23 cellular contexts compared by ENCODE assay signal in genomic region chr10:85900060-85900459, GRCh38.
DNase-seq lines count a peak whose midpoint lies in the region; ATAC-seq and TF ChIP-seq lines count a peak whose summit lies in the region.
"Had no signal": no experiment of that assay in that cellular context is flagged by ENCODE, and none has a peak within 500 bp of the region (broad histone marks: within the 10 kb centered on the region; RNA-seq: fewer than 3 reads in every experiment).

No MANE protein-coding gene starts in this region.

- no peaks in the 10 kb centered on the region for H3K36me3 ChIP-seq in osteoblast (ENCODE audit: insufficient read depth, low read length)
- H3K36me3 ChIP-seq: BE2C; BLaER1 treated with 17β-estradiol and CSF1 and Interleukin-3, amounts not matched to agents 10 nM and 100 nM had no signal

- no peaks in the 10 kb centered on the region for H3K36me3 Mint-ChIP-seq in activated CD8-positive, alpha-beta memory T cell treated with anti-CD3 and anti-CD28 coated beads, Interleukin-2, amount 10 ng/mL, durations not matched to agents 7 days and 5 days
- H3K36me3 Mint-ChIP-seq: CD14-positive monocyte; CD8-positive, alpha-beta memory T cell had no signal

- no peaks in the 10 kb centered on the region for H3K9me3 ChIP-seq in osteoblast (ENCODE audit: low read depth, low read length)
- H3K9me3 ChIP-seq: A549; BE2C; BLaER1 treated with 17β-estradiol and CSF1 and Interleukin-3, amounts not matched to agents 10 nM and 100 nM had no signal

- no peaks in the 10 kb centered on the region for H3K4me1 ChIP-seq in osteoblast (ENCODE audit: insufficient read depth, low read length)
- H3K4me1 ChIP-seq: A549; BE2C; BLaER1 treated with 17β-estradiol and CSF1 and Interleukin-3, amounts not matched to agents 10 nM and 100 nM had no signal

- ATAC-seq in activated CD8-positive, alpha-beta memory T cell treated with anti-CD3 and anti-CD28 coated beads, Interleukin-2, amount 10 ng/mL, durations not matched to agents 7 days and 5 days = no peak
- ATAC-seq: A549, GM23338, HCT116 had no signal

- no peaks in the 10 kb centered on the region for H4K20me1 ChIP-seq in osteoblast (ENCODE audit: insufficient read depth, low read length)
- H4K20me1 ChIP-seq: BLaER1 treated with 17β-estradiol and CSF1 and Interleukin-3, amounts not matched to agents 10 nM and 100 nM had no signal

- CTCF ChIA-PET in activated CD8-positive, alpha-beta memory T cell treated with anti-CD3 and anti-CD28 coated beads, Interleukin-2, amount 10 ng/mL, durations not matched to agents 7 days and 5 days (lab: Charles Lee) = no interaction called here

- no peaks in the 10 kb centered on the region for H3K27me3 Mint-ChIP-seq in activated CD8-positive, alpha-beta memory T cell treated with anti-CD3 and anti-CD28 coated beads, Interleukin-2, amount 10 ng/mL, durations not matched to agents 7 days and 5 days

- H3K27ac Mint-ChIP-seq in activated CD8-positive, alpha-beta memory T cell treated with anti-CD3 and anti-CD28 coated beads, Interleukin-2, amount 10 ng/mL, durations not matched to agents 7 days and 5 days = no peak overlapping the region
- H3K27ac Mint-ChIP-seq: CD14-positive monocyte; CD4-positive, alpha-beta T cell; GM23338; H9 had no signal

- no peaks in the 10 kb centered on the region for H3K79me2 ChIP-seq in osteoblast (ENCODE audit: insufficient read depth, low read length)

- no peak overlapping the region for H3K4me2 ChIP-seq in osteoblast (ENCODE audit: insufficient read depth, low read length)
- H3K4me2 ChIP-seq: A549; BLaER1 treated with 17β-estradiol and CSF1 and Interleukin-3, amounts not matched to agents 10 nM and 100 nM; GM23338 had no signal

- H3K9me3 Mint-ChIP-seq in activated CD8-positive, alpha-beta memory T cell treated with anti-CD3 and anti-CD28 coated beads, Interleukin-2, amount 10 ng/mL, durations not matched to agents 7 days and 5 days (ENCODE audit: low read depth) = no peaks in the 10 kb centered on the region
- H3K9me3 Mint-ChIP-seq: CD4-positive, alpha-beta T cell had no signal

- no peak overlapping the region for H2AFZ ChIP-seq in osteoblast (ENCODE audit: low read length)
- H2AFZ ChIP-seq: GM23338 had no signal

- no peaks in the 10 kb centered on the region for H3K4me1 Mint-ChIP-seq in activated CD8-positive, alpha-beta memory T cell treated with anti-CD3 and anti-CD28 coated beads, Interleukin-2, amount 10 ng/mL, durations not matched to agents 7 days and 5 days
- H3K4me1 Mint-ChIP-seq: CD14-positive monocyte; CD8-positive, alpha-beta memory T cell; GM23338; H9 had no signal

- H3K4me3 Mint-ChIP-seq in activated CD8-positive, alpha-beta memory T cell treated with anti-CD3 and anti-CD28 coated beads, Interleukin-2, amount 10 ng/mL, durations not matched to agents 7 days and 5 days = no peak overlapping the region
- H3K4me3 Mint-ChIP-seq: CD14-positive monocyte; CD4-positive, alpha-beta T cell; CD8-positive, alpha-beta memory T cell; GM23338; H9 had no signal

- DNase-seq in NCI-H2081 (lab: John Stamatoyannopoulos, UW) (peak; percentile 29 to 33), NCI-H2081 treated with DMSO at 0.1 percent for 48 hours (lab: John Stamatoyannopoulos, UW) (no peak), COR-L47 (lab: John Stamatoyannopoulos, UW) (peak; percentile 3), NCI-H2227 treated with DMSO at 0.1 percent for 48 hours (lab: John Stamatoyannopoulos, UW) (peak; percentile 69), osteoblast (ENCODE audit: insufficient read length, low spot score, missing footprints) (peak; percentile 3), globus pallidus (ENCODE audit: low spot score) (no peak)
- DNase-seq in activated CD8-positive, alpha-beta memory T cell treated with anti-CD3 and anti-CD28 coated beads, Interleukin-2, amount 10 ng/mL, durations not matched to agents 7 days and 5 days = no peak
- DNase-seq: 8988T; ACHN; AML-193; BE2C; Calu3; CD4-positive, alpha-beta T cell; CD8-positive, alpha-beta memory T cell; DMS53; DMS79 treated with DMSO at 0.1 percent for 48 hours; GF-D8; H9 had no signal

- TF ChIP-seq CTCF in osteoblast (IDR thresholded peaks at IDR 0.05; ENCODE audit: extremely low read depth, low read depth, low read length) = no peak

- no peaks in the 10 kb centered on the region for H3K27me3 ChIP-seq in osteoblast (ENCODE audit: insufficient read depth, low read length)
- H3K27me3 ChIP-seq: BE2C; BLaER1 treated with 17β-estradiol and CSF1 and Interleukin-3, amounts not matched to agents 10 nM and 100 nM had no signal

- no peak overlapping the region for H3K4me3 ChIP-seq in osteoblast (ENCODE audit: insufficient read depth, low read length)
- H3K4me3 ChIP-seq: A549; BLaER1 treated with 17β-estradiol and CSF1 and Interleukin-3, amounts not matched to agents 10 nM and 100 nM; GM23338 had no signal

- no peak overlapping the region for H3K27ac ChIP-seq in osteoblast (ENCODE audit: low read depth, low read length)
- H3K27ac ChIP-seq: A549; BLaER1 treated with 17β-estradiol and CSF1 and Interleukin-3, amounts not matched to agents 10 nM and 100 nM had no signal

Comparison
In these comparisons a context has a peak if more than half of its experiments do, and no peak if none do; other contexts are left out.
1. DNase-seq: peak in NCI-H2081 (2 of 2), COR-L47 (single experiment), NCI-H2227 treated with DMSO at 0.1 percent for 48 hours (single experiment) and osteoblast (single experiment); none in NCI-H2081 treated with DMSO at 0.1 percent for 48 hours (single experiment), activated CD8-positive, alpha-beta memory T cell treated with anti-CD3 and anti-CD28 coated beads, Interleukin-2, amount 10 ng/mL, durations not matched to agents 7 days and 5 days (single experiment) and globus pallidus (single experiment).